7 cellular contexts compared by ENCODE assay signal in genomic region chr6:113825776-113826175, GRCh38. TPM values are rescaled to one million over a fixed set of nuclear protein-coding genes. Genes with fewer than 3 reads are reported as not detected.
DNase-seq lines count a peak whose midpoint lies in the region; ATAC-seq and TF ChIP-seq lines count a peak whose summit lies in the region.

No MANE protein-coding gene starts in this region.

- DNase-seq in NCI-H2029 treated with DMSO at 0.1 percent for 48 hours (lab: John Stamatoyannopoulos, UW) (peak; percentile 75), cardiac fibroblast (ENCODE audit: low read depth in 2 of 2) (peak; percentile 57 to 85), lower leg skin (ENCODE audit: low spot score in 2 of 2) (peak; percentile 70 to 94), tibial nerve (ENCODE audit: low spot score in 2 of 2) (peak; percentile 53 to 71), DMS53 treated with DMSO at 0.1 percent for 48 hours (lab: John Stamatoyannopoulos, UW; ENCODE audit: unreplicated experiment) (no peak)

- WGBS in lower leg skin, 2 donors, result 17 to 25% methylated on average over 5 of the region's 5 CpGs
- 13 to 16% methylated on average over 5 of the region's 5 CpGs for WGBS in tibial nerve, 2 donors

- H3K9me3 ChIP-seq in tibial nerve, result no peaks in the 10 kb centered on the region

- no peak for TF ChIP-seq CTCF in cardiac fibroblast (IDR thresholded peaks at IDR 0.05; ENCODE audit: low read depth, low read length)
- TF ChIP-seq CTCF in lower leg skin (IDR thresholded peaks at IDR 0.05), result no peak
- TF ChIP-seq CTCF in tibial nerve (IDR thresholded peaks at IDR 0.05), result no peak

- intact Hi-C loops in lower leg skin (cut with DNase I; ENCODE audit: low total_unique reads), result no loop called here

- ATAC-seq in GM21390 (IDR thresholded peaks at IDR 0.05; ENCODE audit: unreplicated experiment) (no peak), GM21619 (IDR thresholded peaks at IDR 0.05; ENCODE audit: unreplicated experiment) (no peak)

- TF ChIP-seq POLR2A in lower leg skin (IDR thresholded peaks at IDR 0.05) (no peak), tibial nerve (IDR thresholded peaks at IDR 0.05) (no peak)

- peaks cover 0 to 26% (median 5%) of the 10 kb centered on the region in 4 donors for H3K4me1 ChIP-seq in tibial nerve

- no peaks in the 10 kb centered on the region for H3K36me3 ChIP-seq in tibial nerve

- H3K4me3 ChIP-seq in cardiac fibroblast (replicated peaks in 1 of 2; ENCODE audit: low read depth in 2 of 2, low read length in 2 of 2), result no peak overlapping the region
- H3K4me3 ChIP-seq in lower leg skin (ENCODE audit: low read depth, poor library complexity, severe bottlenecking), result no peak overlapping the region
- no peak overlapping the region for H3K4me3 ChIP-seq in tibial nerve

- no peaks in the 10 kb centered on the region for H3K27me3 ChIP-seq in tibial nerve

- peak overlapping the region in 1 of 4 donors; percentile 13 for H3K27ac ChIP-seq in tibial nerve

- TF ChIP-seq EP300 in tibial nerve (IDR thresholded peaks at IDR 0.05), result no peak

RNA-seq across cellular contexts. Expression of gene MARCKS, which starts 31.4 kb away (rescaled TPM):
- total RNA-seq in lower leg skin, result 100 to 1,000 TPM in 1 of 4 donors, 10 to 100 TPM in 3; 48.6 to 130 (median 66.2) TPM
- 100 to 1,000 TPM; 103 to 182 (median 156) TPM for total RNA-seq in tibial nerve
